ENCODE assay signal across 1 cellular context in genomic region chr14:52129733-52130132, GRCh38.
TF ChIP-seq lines count a peak whose summit lies in the region.

No MANE protein-coding gene starts in this region.

TF ChIP-seq in liver, 16 proteins besides CTCF, POLR2A, EP300 and RAD21 (continued from another document):
- TF ChIP-seq, protein P1, sequence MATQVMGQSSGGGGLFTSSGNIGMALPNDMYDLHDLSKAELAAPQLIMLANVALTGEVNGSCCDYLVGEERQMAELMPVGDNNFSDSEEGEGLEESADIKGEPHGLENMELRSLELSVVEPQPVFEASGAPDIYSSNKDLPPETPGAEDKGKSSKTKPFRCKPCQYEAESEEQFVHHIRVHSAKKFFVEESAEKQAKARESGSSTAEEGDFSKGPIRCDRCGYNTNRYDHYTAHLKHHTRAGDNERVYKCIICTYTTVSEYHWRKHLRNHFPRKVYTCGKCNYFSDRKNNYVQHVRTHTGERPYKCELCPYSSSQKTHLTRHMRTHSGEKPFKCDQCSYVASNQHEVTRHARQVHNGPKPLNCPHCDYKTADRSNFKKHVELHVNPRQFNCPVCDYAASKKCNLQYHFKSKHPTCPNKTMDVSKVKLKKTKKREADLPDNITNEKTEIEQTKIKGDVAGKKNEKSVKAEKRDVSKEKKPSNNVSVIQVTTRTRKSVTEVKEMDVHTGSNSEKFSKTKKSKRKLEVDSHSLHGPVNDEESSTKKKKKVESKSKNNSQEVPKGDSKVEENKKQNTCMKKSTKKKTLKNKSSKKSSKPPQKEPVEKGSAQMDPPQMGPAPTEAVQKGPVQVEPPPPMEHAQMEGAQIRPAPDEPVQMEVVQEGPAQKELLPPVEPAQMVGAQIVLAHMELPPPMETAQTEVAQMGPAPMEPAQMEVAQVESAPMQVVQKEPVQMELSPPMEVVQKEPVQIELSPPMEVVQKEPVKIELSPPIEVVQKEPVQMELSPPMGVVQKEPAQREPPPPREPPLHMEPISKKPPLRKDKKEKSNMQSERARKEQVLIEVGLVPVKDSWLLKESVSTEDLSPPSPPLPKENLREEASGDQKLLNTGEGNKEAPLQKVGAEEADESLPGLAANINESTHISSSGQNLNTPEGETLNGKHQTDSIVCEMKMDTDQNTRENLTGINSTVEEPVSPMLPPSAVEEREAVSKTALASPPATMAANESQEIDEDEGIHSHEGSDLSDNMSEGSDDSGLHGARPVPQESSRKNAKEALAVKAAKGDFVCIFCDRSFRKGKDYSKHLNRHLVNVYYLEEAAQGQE (IDR thresholded peaks at IDR 0.05): no peak
- TF ChIP-seq SP1 (IDR thresholded peaks at IDR 0.05): no peak
- TF ChIP-seq HNF4G (IDR thresholded peaks at IDR 0.05): no peak
- peak; percentile 90 for TF ChIP-seq NR2F2 (IDR thresholded peaks at IDR 0.05)
